ENCODE assay signal across 8 cellular contexts in genomic region chr1:19439464-19440171, GRCh38. TPM values are rescaled to one million over a fixed set of nuclear protein-coding genes. Genes with fewer than 3 reads are reported as not detected.
DNase-seq lines count a peak whose midpoint lies in the region; ATAC-seq, FAIRE-seq and TF ChIP-seq lines count a peak whose summit lies in the region.

No MANE protein-coding gene starts in this region.

- H3K27ac ChIP-seq in GM23338 (ENCODE audit: low read depth), result no peak overlapping the region
- H3K27ac ChIP-seq in endothelial cell of umbilical vein (ENCODE audit: insufficient read depth, low read depth, low read length), result no peak overlapping the region
- peak overlapping the region; percentile 62 for H3K27ac ChIP-seq in osteoblast (ENCODE audit: low read depth, low read length)

- intact Hi-C loops in endothelial cell of umbilical vein (cut with micrococcal nuclease), result loop anchor here (2.0 to 5.0 kb wide), 5 partner anchors 29 to 205 kb away; partner anchors contain the start of genes CAPZB and NBL1

- H2AFZ ChIP-seq in GM23338 (no peak overlapping the region), endothelial cell of umbilical vein (ENCODE audit: low read depth, low read length) (no peak overlapping the region), osteoblast (ENCODE audit: low read length) (no peak overlapping the region)

- peak; percentile 71 for DNase-seq in GM23338 (ENCODE audit: low spot score)
- DNase-seq in WTC11 (ENCODE audit: low spot score), result peak; percentile 54
- peak; percentile 33 for DNase-seq in endothelial cell of umbilical vein (ENCODE audit: low read depth, low spot score)
- DNase-seq in osteoblast (ENCODE audit: insufficient read length, low spot score, missing footprints), result no peak
- DNase-seq in NCI-H1436 (lab: John Stamatoyannopoulos, UW), result no peak
- no peak for DNase-seq in MV-4-11 (lab: John Stamatoyannopoulos, UW)
- DNase-seq in H4 (ENCODE audit: low spot score), result no peak
- no peak for DNase-seq in NCI-H226

- no peak for TF ChIP-seq POLR2A in endothelial cell of umbilical vein (IDR thresholded peaks at IDR 0.05; ENCODE audit: low read depth, low read length)

- no peaks in the 10 kb centered on the region for H3K9me3 Mint-ChIP-seq in GM23338
- no peaks in the 10 kb centered on the region for H3K9me3 Mint-ChIP-seq in WTC11

- POLR2A ChIA-PET in WTC11 (lab: Charles Lee) (no interaction called here), endothelial cell of umbilical vein (lab: Charles Lee) (no interaction called here)

- no peaks in the 10 kb centered on the region for H3K9me2 ChIP-seq in GM23338 (ENCODE audit: insufficient read depth)

- dilution Hi-C loops in endothelial cell of umbilical vein (cut with MboI; ENCODE audit: extremely low pct_ligation_motif_present, low sequenced_read_pairs), result no loop called here

- BruUV-seq in endothelial cell of umbilical vein (replicated peaks; lab: Mats Ljungman, UMichigan), result no TSS peak

- H3K4me3 Mint-ChIP-seq in GM23338 (no peak overlapping the region), WTC11 (no peak overlapping the region)

- H3K4me1 ChIP-seq in GM23338 (ENCODE audit: insufficient read depth), result peaks cover 34% of the 10 kb centered on the region
- peaks cover 52% of the 10 kb centered on the region for H3K4me1 ChIP-seq in endothelial cell of umbilical vein (ENCODE audit: control insufficient read depth, extremely low read depth, insufficient read depth, low read length)
- H3K4me1 ChIP-seq in osteoblast (ENCODE audit: insufficient read depth, low read length), result peaks cover 64% of the 10 kb centered on the region

- H3K36me3 ChIP-seq in GM23338 (ENCODE audit: insufficient read depth) (no peaks in the 10 kb centered on the region), endothelial cell of umbilical vein (ENCODE audit: control insufficient read depth in 2 of 2, extremely low read depth in 1 of 2, insufficient read depth in 2 of 2, low read length in 2 of 2) (no peaks in the 10 kb centered on the region), osteoblast (ENCODE audit: insufficient read depth, low read length) (peaks cover 20% of the 10 kb centered on the region)

- H3K27me3 ChIP-seq in GM23338 (ENCODE audit: insufficient read depth) (no peaks in the 10 kb centered on the region), endothelial cell of umbilical vein (ENCODE audit: control insufficient read depth in 2 of 2, insufficient read depth in 2 of 2, low read length in 2 of 2) (no peaks in the 10 kb centered on the region), osteoblast (ENCODE audit: insufficient read depth, low read length) (no peaks in the 10 kb centered on the region)

- H3K4me1 Mint-ChIP-seq in GM23338, result peaks cover 48% of the 10 kb centered on the region
- H3K4me1 Mint-ChIP-seq in WTC11, result peaks cover 39% of the 10 kb centered on the region

- H4K20me1 ChIP-seq in GM23338 (replicated peaks; ENCODE audit: insufficient read depth), result peaks cover 89% of the 10 kb centered on the region
- no peaks in the 10 kb centered on the region for H4K20me1 ChIP-seq in endothelial cell of umbilical vein (replicated peaks; ENCODE audit: control insufficient read depth, extremely low read depth, insufficient read depth, low read length)
- peaks cover 48% of the 10 kb centered on the region for H4K20me1 ChIP-seq in osteoblast (ENCODE audit: insufficient read depth, low read length)

- H3F3A ChIP-seq in GM23338 (replicated peaks; ENCODE audit: low read depth), result peaks cover 8% of the 10 kb centered on the region; the same call in 1 of the 2 replicates

- peaks cover 10% of the 10 kb centered on the region; the same call in 2 of the 3 replicates for H3K36me3 Mint-ChIP-seq in GM23338 (ENCODE audit: low read depth)
- peaks cover 3% of the 10 kb centered on the region; the same call in 1 of the 2 replicates for H3K36me3 Mint-ChIP-seq in WTC11

- ATAC-seq in GM23338, result peak; percentile 60
- ATAC-seq in WTC11, result peak; percentile 74

- H3K79me2 ChIP-seq in GM23338 (replicated peaks; ENCODE audit: insufficient read depth) (peaks cover 100% of the 10 kb centered on the region), endothelial cell of umbilical vein (ENCODE audit: control insufficient read depth, insufficient read depth, low read length) (peaks cover 83% of the 10 kb centered on the region), osteoblast (ENCODE audit: insufficient read depth, low read length) (peaks cover 92% of the 10 kb centered on the region)

- no peak overlapping the region for H3K9ac ChIP-seq in endothelial cell of umbilical vein (replicated peaks; ENCODE audit: extremely low read depth, insufficient read depth, low read length)

- peak; percentile 64 to 74 for TF ChIP-seq CTCF in GM23338 (conservative IDR thresholded peaks at IDR 0.05; ENCODE audit: low read depth in 2 of 2)
- no peak for TF ChIP-seq CTCF in WTC11 (IDR thresholded peaks at IDR 0.05)
- TF ChIP-seq CTCF in endothelial cell of umbilical vein (IDR thresholded peaks at IDR 0.05; ENCODE audit: extremely low read depth in 1 of 2, insufficient read depth in 1 of 2, low read depth in 1 of 2, low read length in 2 of 2), result peak in 1 of 2 donors; percentile 26
- peak; percentile 11 for TF ChIP-seq CTCF in osteoblast (IDR thresholded peaks at IDR 0.05; ENCODE audit: extremely low read depth, low read depth, low read length)

- H3K4me2 ChIP-seq in GM23338 (no peak overlapping the region), endothelial cell of umbilical vein (ENCODE audit: insufficient read depth, low read length) (no peak overlapping the region), osteoblast (ENCODE audit: insufficient read depth, low read length) (no peak overlapping the region)

- H3K4me3 ChIP-seq in GM23338 (no peak overlapping the region), endothelial cell of umbilical vein (replicated peaks in 1 of 3; ENCODE audit: insufficient read depth in 1 of 3, low read depth in 1 of 3, low read length in 3 of 3) (no peak overlapping the region), osteoblast (ENCODE audit: insufficient read depth, low read length) (no peak overlapping the region)

- FAIRE-seq in endothelial cell of umbilical vein (lab: Jason Lieb, UNC), result no peak

- CTCF ChIA-PET in WTC11 (lab: Charles Lee) (interaction anchor here (0.9 to 4.7 kb wide), 11 partner anchors 26 to 220 kb away, joined by 3 to 60 read pairs (median 4); no protein-coding TSS in a partner anchor), endothelial cell of umbilical vein (lab: Charles Lee) (interaction anchor here (1.3 to 2.7 kb wide), 4 partner anchors 9 to 212 kb away, joined by 4 to 11 read pairs (median 8); no protein-coding TSS in a partner anchor)

- H3K9me3 ChIP-seq in endothelial cell of umbilical vein (replicated peaks; ENCODE audit: control insufficient read depth, insufficient read depth, low read length) (no peaks in the 10 kb centered on the region), osteoblast (ENCODE audit: low read depth, low read length) (no peaks in the 10 kb centered on the region)

- no peaks in the 10 kb centered on the region for H3K9me1 ChIP-seq in endothelial cell of umbilical vein (replicated peaks; ENCODE audit: control insufficient read depth, extremely low read depth, insufficient read depth, low read length)

- H3K27me3 Mint-ChIP-seq in GM23338 (ENCODE audit: insufficient read depth, low read depth, poor library complexity), result peaks cover 12% of the 10 kb centered on the region
- no peaks in the 10 kb centered on the region for H3K27me3 Mint-ChIP-seq in WTC11 (ENCODE audit: low read depth)

- H3K27ac Mint-ChIP-seq in GM23338 (0 out of 2 replicates have a peak overlapping the region, but pooled peaks have one; percentile 11), WTC11 (peak overlapping the region; percentile 70)

TF ChIP-seq in GM23338, 12 proteins besides CTCF, POLR2A, EP300 and RAD21 (continues in another document):
- TF ChIP-seq CREB1 (CRISPR knock-in tag; IDR thresholded peaks at IDR 0.05; ENCODE audit: low read depth), result no peak

TF ChIP-seq in WTC11, 78 proteins besides CTCF, POLR2A, EP300 and RAD21 (continues in another document):
- TF ChIP-seq ELF4 (CRISPR knock-in tag; IDR thresholded peaks at IDR 0.05; ENCODE audit: low read depth) (no peak), MAX (CRISPR knock-in tag; IDR thresholded peaks at IDR 0.05) (no peak), SMAD3 (CRISPR knock-in tag; IDR thresholded peaks at IDR 0.05; ENCODE audit: borderline replicate concordance) (no peak)

TF ChIP-seq in endothelial cell of umbilical vein, 7 proteins besides CTCF, POLR2A, EP300 and RAD21:
- TF ChIP-seq POLR2AphosphoS5 (IDR thresholded peaks at IDR 0.05; ENCODE audit: insufficient read depth, low read depth, low read length) (no peak), MAX (IDR thresholded peaks at IDR 0.05; ENCODE audit: insufficient read depth, insufficient read length) (no peak), EZH2 (IDR thresholded peaks at IDR 0.05; ENCODE audit: borderline replicate concordance, low read depth, low read length, severe bottlenecking) (no peak), FOS (IDR thresholded peaks at IDR 0.05; ENCODE audit: borderline replicate concordance, insufficient read depth, low read length) (no peak), GATA2 (IDR thresholded peaks at IDR 0.05; ENCODE audit: insufficient read depth, insufficient read length, low read depth, low read length) (no peak), MYC (IDR thresholded peaks at IDR 0.05; ENCODE audit: low read depth, low read length) (no peak), JUN (IDR thresholded peaks at IDR 0.05; ENCODE audit: borderline replicate concordance, insufficient read depth, insufficient read length, low read depth) (no peak)
TF ChIP-seq in endothelial cell of umbilical vein: peak in this region for 0.

RNA-seq across cellular contexts. Expression of gene CAPZB, which starts 45.7 kb away (rescaled TPM):
- total RNA-seq in GM23338 (2014; rRNA removed; shearing (Covaris generic)), result 183 and 195 TPM in 2 replicates
- polyA plus RNA-seq in GM23338 (2016; fragmentation: Nextera tagmentation; extraction: Ambion mirVana) (320 and 348 TPM in 2 replicates), endothelial cell of umbilical vein (145 and 196 TPM in 2 replicates)
- total RNA-seq in WTC11 (2021) (348 to 380 TPM (median 363 TPM) in 3 replicates), endothelial cell of umbilical vein (339 and 347 TPM in 2 replicates), osteoblast (217 and 224 TPM in 2 replicates)
- 324 and 349 TPM in 2 replicates for polyA plus RNA-seq in endothelial cell of umbilical vein (2011; cell fraction: cytosol; rRNA removed)
- polyA plus RNA-seq in endothelial cell of umbilical vein (2011; cell fraction: nucleus; rRNA removed), result 134 and 156 TPM in 2 replicates
- 289 and 327 TPM in 2 replicates for polyA plus RNA-seq in endothelial cell of umbilical vein (2012)
- 88.2 and 117 TPM in 2 replicates for polyA minus RNA-seq in endothelial cell of umbilical vein
- polyA minus RNA-seq in endothelial cell of umbilical vein (2011; cell fraction: cytosol; rRNA and poly(A)+ RNA removed), result 35.2 TPM
- polyA minus RNA-seq in endothelial cell of umbilical vein (2011; cell fraction: nucleus; rRNA and poly(A)+ RNA removed), result 33.1 and 43.8 TPM in 2 replicates
- total RNA-seq in H4 (2014; rRNA removed; shearing (Covaris generic)), result 165 and 184 TPM in 2 replicates

Comparison
In these comparisons a context has a peak if more than half of its experiments do, and no peak if none do; other contexts are left out.
1. DNase-seq: peak in GM23338 (single experiment), WTC11 (single experiment) and endothelial cell of umbilical vein (single experiment); none in osteoblast (single experiment), NCI-H1436 (single experiment), MV-4-11 (single experiment), H4 (single experiment) and NCI-H226 (single experiment).